In the genomic region with DNA sequence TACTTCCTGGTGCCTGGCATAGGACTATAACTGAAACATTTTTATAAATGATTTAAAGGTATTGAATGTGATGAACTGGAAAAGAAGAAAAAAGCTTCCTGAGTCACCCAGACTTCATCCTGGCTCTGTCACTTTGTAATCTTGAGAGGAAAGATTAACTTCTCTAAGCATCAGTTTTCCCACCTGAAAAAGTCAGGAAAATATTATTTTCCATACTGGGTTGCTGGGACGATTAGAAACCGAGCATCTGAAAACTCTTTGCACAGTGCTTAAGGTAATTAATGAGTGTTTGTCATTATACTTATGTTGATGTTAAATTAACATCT, we compare ENCODE assay signal across 1 cellular context.
TF ChIP-seq lines count a peak whose summit lies in the region.

No MANE protein-coding gene starts in this region.

TF ChIP-seq in IMR-90, 13 proteins besides CTCF, POLR2A, EP300 and RAD21 (continued from another document):
- TF ChIP-seq MXI1 (IDR thresholded peaks at IDR 0.05; ENCODE audit: borderline replicate concordance, low read depth, low read length) (no peak), MAZ (IDR thresholded peaks at IDR 0.05; ENCODE audit: borderline replicate concordance, low read depth, low read length) (no peak)
